Comparison of ENCODE assay signal across 13 cellular contexts in the genomic region with DNA sequence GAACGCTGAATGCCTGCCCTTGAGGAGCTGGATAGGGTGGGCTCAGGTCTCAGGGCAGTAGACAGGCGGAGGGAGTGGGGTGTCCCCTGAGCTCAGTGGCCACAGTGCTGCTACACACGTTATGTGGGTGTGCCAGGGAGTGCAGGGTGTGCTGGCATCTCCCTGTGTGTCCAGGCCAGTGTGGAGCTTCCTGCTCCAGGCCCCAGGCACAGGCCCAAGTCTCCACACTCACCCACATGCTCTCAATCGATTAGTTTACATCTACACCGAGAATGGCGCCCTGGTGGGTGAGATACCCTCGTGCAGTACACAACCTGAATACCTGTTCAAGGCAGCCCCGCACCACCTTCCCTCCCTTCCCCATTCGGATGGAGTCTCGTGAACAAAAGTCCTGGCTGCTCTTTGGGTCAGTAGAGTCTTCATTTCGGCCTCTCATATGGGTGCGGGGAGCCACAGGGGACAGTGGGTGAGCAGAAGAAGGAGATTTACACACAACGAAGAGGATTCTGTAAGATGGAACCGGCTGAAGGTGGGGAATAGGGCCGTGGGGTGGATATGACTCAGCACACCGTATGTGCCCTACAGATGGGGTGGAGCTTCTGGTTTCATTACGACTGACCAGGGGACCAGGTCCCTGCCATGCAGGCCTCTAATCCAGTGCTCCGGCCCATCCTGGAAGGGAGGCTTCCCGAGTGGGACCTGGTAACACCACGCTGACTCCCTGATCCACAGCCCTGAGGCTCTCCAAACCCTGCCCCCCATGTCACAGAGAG.
A peak's percentile ranks its signal among the peaks of the same experiment; 100 is the strongest.
DNase-seq lines count a peak whose midpoint lies in the region; ATAC-seq and TF ChIP-seq lines count a peak whose summit lies in the region.
"Had no signal": no experiment of that assay in that cellular context is flagged by ENCODE, and none has a peak within 500 bp of the region (broad histone marks: within the 10 kb centered on the region; RNA-seq: fewer than 3 reads in every experiment).

No MANE protein-coding gene starts in this region.

- no peak overlapping the region for H3K18ac ChIP-seq in mesendoderm (ENCODE audit: low read length)

- H3K9me3 Mint-ChIP-seq in MCF 10A (ENCODE audit: unreplicated experiment), result no peaks in the 10 kb centered on the region
- peaks cover 5% of the 10 kb centered on the region; the same call in 1 of the 2 replicates for H3K9me3 Mint-ChIP-seq in WTC11
- no peaks in the 10 kb centered on the region for H3K9me3 Mint-ChIP-seq in CD4-positive, alpha-beta T cell
- H3K9me3 Mint-ChIP-seq: activated T-cell treated with anti-CD3 and anti-CD28 coated beads, Interleukin-2, amount 50 U/mL, for 24 hours had no signal

- H3K36me3 ChIP-seq in mammary epithelial cell (ENCODE audit: insufficient read depth, low read length) (no peaks in the 10 kb centered on the region), mesendoderm (ENCODE audit: control insufficient read depth, insufficient read depth, low read length) (no peaks in the 10 kb centered on the region), thoracic aorta (no peaks in the 10 kb centered on the region)
- H3K36me3 ChIP-seq: left ventricle myocardium inferior, spleen, suprapubic skin had no signal

- H3K79me2 ChIP-seq in mammary epithelial cell (ENCODE audit: insufficient read depth, low read length) (no peaks in the 10 kb centered on the region), mesendoderm (ENCODE audit: control insufficient read depth, insufficient read depth, low read length) (no peaks in the 10 kb centered on the region)

- H3K79me1 ChIP-seq in mesendoderm (ENCODE audit: low read length), result no peaks in the 10 kb centered on the region

- intact Hi-C loops in MCF 10A (cut with micrococcal nuclease) (no loop called here), mammary epithelial cell (cut with micrococcal nuclease) (no loop called here)
- intact Hi-C loops in CD4-positive, alpha-beta T cell (cut with DNase I, micrococcal nuclease), result no loop called here

- TF ChIP-seq CTCF in MCF 10A (IDR thresholded peaks at IDR 0.05; ENCODE audit: unreplicated experiment) (no peak), mammary epithelial cell (conservative IDR thresholded peaks at IDR 0.05 in 1 of 2, IDR thresholded peaks at IDR 0.05 in 1 of 2; ENCODE audit: extremely low read depth in 1 of 2, insufficient read depth in 1 of 2, low read depth in 1 of 2, low read length in 2 of 2) (no peak), WTC11 (IDR thresholded peaks at IDR 0.05) (no peak), thoracic aorta (IDR thresholded peaks at IDR 0.05) (no peak)
- no peak for TF ChIP-seq CTCF in CD4-positive, alpha-beta T cell (IDR thresholded peaks at IDR 0.05)

- 80% methylated on average over 16 of the region's 20 CpGs for WGBS in mammary epithelial cell (ENCODE audit: low coverage, missing lambda C conversion rate)
- no CpG with 5 or more reads among the region's 20 CpGs for WGBS in mesendoderm (ENCODE audit: extremely low coverage, insufficient coverage, low lambda C conversion rate)

- H3K4me2 ChIP-seq in mammary epithelial cell (ENCODE audit: insufficient read depth, low read depth, low read length), result no peak overlapping the region
- H3K4me2 ChIP-seq in mesendoderm (ENCODE audit: low read length), result no peak overlapping the region

- no peak overlapping the region for H2BK5ac ChIP-seq in mesendoderm (ENCODE audit: low read length)

- H3K36me3 Mint-ChIP-seq in MCF 10A (ENCODE audit: insufficient read depth, unreplicated experiment) (no peaks in the 10 kb centered on the region), WTC11 (no peaks in the 10 kb centered on the region)
- H3K36me3 Mint-ChIP-seq in CD4-positive, alpha-beta T cell (ENCODE audit: low read depth), result no peaks in the 10 kb centered on the region

- peak overlapping the region; percentile 17 for H3K56ac ChIP-seq in mesendoderm (ENCODE audit: low read length)

- BruUV-seq in MCF 10A (replicated peaks; lab: Mats Ljungman, UMichigan) (no TSS peak), mammary epithelial cell (replicated peaks; lab: Mats Ljungman, UMichigan) (no TSS peak)

- no peak overlapping the region for H3K4me3 Mint-ChIP-seq in MCF 10A (ENCODE audit: unreplicated experiment)
- no peak overlapping the region for H3K4me3 Mint-ChIP-seq in WTC11
- H3K4me3 Mint-ChIP-seq in CD4-positive, alpha-beta T cell, result no peak overlapping the region
- H3K4me3 Mint-ChIP-seq: activated T-cell treated with anti-CD3 and anti-CD28 coated beads, Interleukin-2, amount 50 U/mL, for 24 hours had no signal

- H3K4ac ChIP-seq in mesendoderm (ENCODE audit: low read depth, low read length), result no peak overlapping the region

- POLR2A ChIA-PET in MCF 10A (lab: Yijun Ruan, JAX), result no interaction called here
- POLR2A ChIA-PET in WTC11 (lab: Charles Lee), result no interaction called here
- POLR2A ChIA-PET in CD4-positive, alpha-beta T cell (lab: Charles Lee), result no interaction called here

- H3K27me3 Mint-ChIP-seq in MCF 10A (ENCODE audit: insufficient read depth, unreplicated experiment), result no peaks in the 10 kb centered on the region
- no peaks in the 10 kb centered on the region for H3K27me3 Mint-ChIP-seq in WTC11 (ENCODE audit: low read depth)
- no peaks in the 10 kb centered on the region for H3K27me3 Mint-ChIP-seq in CD4-positive, alpha-beta T cell
- H3K27me3 Mint-ChIP-seq: activated T-cell treated with anti-CD3 and anti-CD28 coated beads, Interleukin-2, amount 50 U/mL, for 24 hours had no signal

- no peaks in the 10 kb centered on the region for H4K20me1 ChIP-seq in mammary epithelial cell (ENCODE audit: insufficient read depth, low read length)

- in situ Hi-C loops in mammary epithelial cell (cut with MboI; ENCODE audit: low sequenced_read_pairs in 2 of 2), result no loop called here

- no peak overlapping the region for H2BK15ac ChIP-seq in mesendoderm (replicated peaks; ENCODE audit: low read depth)

- no peak overlapping the region for H4K8ac ChIP-seq in mesendoderm (ENCODE audit: low read depth, low read length)

- H3K27ac Mint-ChIP-seq in MCF 10A (ENCODE audit: low read depth, unreplicated experiment) (no peak overlapping the region), WTC11 (peak overlapping the region; percentile 38; the same call in 1 of the 2 replicates)
- no peak overlapping the region for H3K27ac Mint-ChIP-seq in CD4-positive, alpha-beta T cell
- H3K27ac Mint-ChIP-seq: activated T-cell treated with anti-CD3 and anti-CD28 coated beads, Interleukin-2, amount 50 U/mL, for 24 hours had no signal

- H3K4me3 ChIP-seq in mammary epithelial cell (replicated peaks in 1 of 3; ENCODE audit: insufficient read depth in 1 of 3, low read depth in 2 of 3, low read length in 3 of 3), result no peak overlapping the region
- H3K4me3 ChIP-seq in mesendoderm (ENCODE audit: low read length), result no peak overlapping the region
- H3K4me3 ChIP-seq in thoracic aorta, result no peak overlapping the region
- H3K4me3 ChIP-seq: left ventricle myocardium inferior, spleen, suprapubic skin had no signal

- H3K27me3 ChIP-seq in mammary epithelial cell (ENCODE audit: insufficient read depth, low read length) (no peaks in the 10 kb centered on the region), mesendoderm (ENCODE audit: insufficient read depth, low read length, poor library complexity) (no peaks in the 10 kb centered on the region), thoracic aorta (replicated peaks; ENCODE audit: insufficient read depth) (no peaks in the 10 kb centered on the region)
- no peaks in the 10 kb centered on the region for H3K27me3 ChIP-seq in CD4-positive, alpha-beta T cell (ENCODE audit: control insufficient read depth, insufficient read depth, low read length)
- H3K27me3 ChIP-seq: suprapubic skin had no signal

- H3K9ac ChIP-seq in mammary epithelial cell (ENCODE audit: insufficient read depth, low read length) (no peak overlapping the region), mesendoderm (ENCODE audit: low read length) (no peak overlapping the region)

- CTCF ChIA-PET in MCF 10A (lab: Yijun Ruan, JAX), result interaction anchor here (0.6 to 0.7 kb wide), 3 partner anchors 16 to 1387 kb away, joined by 3 to 4 read pairs (median 3); no protein-coding TSS in a partner anchor
- CTCF ChIA-PET in mammary epithelial cell (lab: Charles Lee; ENCODE audit: low non-redundant PET), result no interaction called here
- CTCF ChIA-PET in WTC11 (lab: Charles Lee), result interaction anchor here (1.1 to 1.8 kb wide), 2 partner anchors 69 to 119 kb away, joined by 3 to 5 read pairs; no protein-coding TSS in a partner anchor
- CTCF ChIA-PET in CD4-positive, alpha-beta T cell (lab: Charles Lee), result no interaction called here

- H3K9me3 ChIP-seq in mammary epithelial cell (replicated peaks; ENCODE audit: insufficient read depth, low read length) (no peaks in the 10 kb centered on the region), thoracic aorta (no peaks in the 10 kb centered on the region)
- no peaks in the 10 kb centered on the region for H3K9me3 ChIP-seq in CD4-positive, alpha-beta T cell (ENCODE audit: control insufficient read depth, low read length)
- H3K9me3 ChIP-seq: left ventricle myocardium inferior, spleen, suprapubic skin had no signal

- H3K4me1 ChIP-seq in mammary epithelial cell (ENCODE audit: insufficient read depth, low read length) (no peaks in the 10 kb centered on the region), mesendoderm (ENCODE audit: control insufficient read depth, low read depth, low read length) (no peaks in the 10 kb centered on the region), thoracic aorta (ENCODE audit: control insufficient read depth in 1 of 2, low read depth in 2 of 2) (peaks cover 36 to 71% of the 10 kb centered on the region in 2 donors)

- no peak overlapping the region for H2AK5ac ChIP-seq in mesendoderm (ENCODE audit: low read length)

- peak overlapping the region; percentile 45 for H3K23ac ChIP-seq in mesendoderm (ENCODE audit: low read length)

- DNase-seq in MCF 10A (ENCODE audit: unreplicated experiment) (peak; percentile 12), mammary epithelial cell (no peak), WTC11 (ENCODE audit: low spot score) (no peak), mesendoderm (no peak), thoracic aorta (ENCODE audit: low spot score) (no peak), NCI-H1436 treated with DMSO at 0.1 percent for 48 hours (lab: John Stamatoyannopoulos, UW) (no peak), NCI-H146 treated with DMSO at 0.1 percent for 48 hours (lab: John Stamatoyannopoulos, UW; ENCODE audit: unreplicated experiment) (no peak)
- no peak for DNase-seq in CD4-positive, alpha-beta T cell
- DNase-seq: activated T-cell treated with anti-CD3 and anti-CD28 coated beads, Interleukin-2, amount 50 U/mL, for 24 hours; Calu3; left ventricle myocardium inferior; spleen had no signal

- dilution Hi-C loops in mammary epithelial cell (cut with HindIII; ENCODE audit: low sequenced_read_pairs), result no loop called here

- ATAC-seq in WTC11, result no peak
- no peak for ATAC-seq in thoracic aorta (ENCODE audit: insufficient number of reproducible peaks, low FRiP score, low read depth)
- ATAC-seq in CD4-positive, alpha-beta T cell (ENCODE audit: poor library complexity), result no peak

- no peak overlapping the region for H2AFZ ChIP-seq in mammary epithelial cell (ENCODE audit: low read depth, low read length)

- H3K27ac ChIP-seq in mammary epithelial cell (ENCODE audit: insufficient read depth, low read depth, low read length) (no peak overlapping the region), mesendoderm (ENCODE audit: low read depth, low read length) (no peak overlapping the region), thoracic aorta (peak overlapping the region; percentile 89 to 92)
- H3K27ac ChIP-seq in CD4-positive, alpha-beta T cell (ENCODE audit: low read depth, low read length), result no peak overlapping the region
- H3K27ac ChIP-seq: spleen, suprapubic skin had no signal

- peaks cover 16% of the 10 kb centered on the region for H3K4me1 Mint-ChIP-seq in MCF 10A (ENCODE audit: insufficient read depth, unreplicated experiment)
- no peaks in the 10 kb centered on the region for H3K4me1 Mint-ChIP-seq in WTC11
- peaks cover 6% of the 10 kb centered on the region for H3K4me1 Mint-ChIP-seq in CD4-positive, alpha-beta T cell (ENCODE audit: low read depth)

- H4K5ac ChIP-seq in mesendoderm (ENCODE audit: low read length), result no peak overlapping the region

- H2BK120ac ChIP-seq in mesendoderm (ENCODE audit: low read depth, low read length), result no peak overlapping the region

Comparison
In these comparisons a context has a peak if more than half of its experiments do, and no peak if none do; other contexts are left out.
1. CTCF ChIA-PET loops: an anchor here in MCF 10A (0.6 to 0.7 kb wide) and WTC11 (1.1 to 1.8 kb wide); none called in mammary epithelial cell and CD4-positive, alpha-beta T cell.
2. H3K27ac ChIP-seq: peak in thoracic aorta (2 of 2); none in mammary epithelial cell (single experiment), mesendoderm (single experiment) and CD4-positive, alpha-beta T cell (single experiment).